17 cellular contexts compared by ENCODE assay signal in the genomic region with DNA sequence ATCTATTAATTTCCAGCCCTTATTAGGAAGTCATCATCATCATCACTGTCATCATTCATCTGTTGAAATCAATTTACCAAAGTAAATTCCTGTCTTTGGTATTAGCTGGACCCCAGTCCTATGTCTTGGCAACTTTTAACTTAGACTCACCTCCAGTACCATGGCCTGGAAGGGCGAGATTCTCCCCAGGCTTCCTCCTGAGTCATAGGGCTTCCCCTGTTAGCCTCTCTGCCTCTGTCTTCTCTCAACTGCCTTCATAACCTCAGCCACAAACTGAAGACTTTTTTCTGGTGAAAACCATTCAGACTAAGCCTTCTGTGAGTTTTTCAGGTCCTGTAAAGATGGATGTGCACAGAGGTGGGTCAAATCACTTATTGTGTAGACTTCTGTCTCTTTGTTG.
DNase-seq lines count a peak whose midpoint lies in the region; ATAC-seq and TF ChIP-seq lines count a peak whose summit lies in the region.
"Had no signal": no experiment of that assay in that cellular context is flagged by ENCODE, and none has a peak within 500 bp of the region (broad histone marks: within the 10 kb centered on the region; RNA-seq: fewer than 3 reads in every experiment).

No MANE protein-coding gene starts in this region.

- H3K27me3 ChIP-seq in hepatocyte = no peaks in the 10 kb centered on the region
- H3K27me3 ChIP-seq: BE2C had no signal

- no peak overlapping the region for H2AFZ ChIP-seq in hepatocyte
- H2AFZ ChIP-seq: GM23248 had no signal

- H3K36me3 ChIP-seq in hepatocyte (replicated peaks; ENCODE audit: insufficient read depth, low read depth) = no peaks in the 10 kb centered on the region
- H3K36me3 ChIP-seq: BE2C had no signal

- H3K4me2 ChIP-seq in hepatocyte = no peak overlapping the region
- H3K4me2 ChIP-seq: A549, KMS-11 had no signal

- 61% methylated on average over 1 of the region's 1 CpG for WGBS in hepatocyte (ENCODE audit: low lambda C conversion rate, missing lambda C conversion rate)

- intact Hi-C loops in posterior vena cava (cut with DNase I) = no loop called here

- H3K79me2 ChIP-seq in hepatocyte = no peaks in the 10 kb centered on the region

- no peaks in the 10 kb centered on the region for H3K4me1 ChIP-seq in hepatocyte (ENCODE audit: insufficient read depth)
- H3K4me1 ChIP-seq: A549, BE2C had no signal

- no peak overlapping the region for H3K4me3 ChIP-seq in hepatocyte
- H3K4me3 ChIP-seq: A549, GM12878, GM23248 had no signal

- no peak for TF ChIP-seq CTCF in hepatocyte (IDR thresholded peaks at IDR 0.05; ENCODE audit: poor library complexity)

- H4K20me1 ChIP-seq in hepatocyte (ENCODE audit: insufficient read depth, poor library complexity, severe bottlenecking) = no peaks in the 10 kb centered on the region

- ATAC-seq in HG02588 (IDR thresholded peaks at IDR 0.05; ENCODE audit: unreplicated experiment) (peak; percentile 67), HG03432 (IDR thresholded peaks at IDR 0.05; ENCODE audit: unreplicated experiment) (peak; percentile 65)
- ATAC-seq: A549, GM12878, HCT116, HepG2 had no signal

- no peaks in the 10 kb centered on the region for H3K9me2 ChIP-seq in hepatocyte (replicated peaks; ENCODE audit: insufficient read depth)

- DNase-seq in NCI-H146 treated with DMSO at 0.1 percent for 48 hours (lab: John Stamatoyannopoulos, UW; ENCODE audit: unreplicated experiment) (peak; percentile 35), hepatocyte (ENCODE audit: low spot score) (no peak), pons (ENCODE audit: low spot score) (no peak), posterior vena cava (ENCODE audit: low spot score) (no peak)
- DNase-seq in activated T-cell treated with anti-CD3 and anti-CD28 coated beads, Interleukin-2, amount 50 U/mL, for 48 hours = no peak
- DNase-seq: BE2C; CD4-positive, alpha-beta memory T cell; DMS79; GM23248 had no signal

- no peaks in the 10 kb centered on the region for H3K9me3 ChIP-seq in hepatocyte (ENCODE audit: low read depth)
- H3K9me3 ChIP-seq: A549, BE2C had no signal

- no peak overlapping the region for H3K27ac ChIP-seq in hepatocyte
- H3K27ac ChIP-seq: A549, C4-2B, GM23248, KMS-11 had no signal
